Comparison of ENCODE assay signal across 18 cellular contexts in the genomic region with DNA sequence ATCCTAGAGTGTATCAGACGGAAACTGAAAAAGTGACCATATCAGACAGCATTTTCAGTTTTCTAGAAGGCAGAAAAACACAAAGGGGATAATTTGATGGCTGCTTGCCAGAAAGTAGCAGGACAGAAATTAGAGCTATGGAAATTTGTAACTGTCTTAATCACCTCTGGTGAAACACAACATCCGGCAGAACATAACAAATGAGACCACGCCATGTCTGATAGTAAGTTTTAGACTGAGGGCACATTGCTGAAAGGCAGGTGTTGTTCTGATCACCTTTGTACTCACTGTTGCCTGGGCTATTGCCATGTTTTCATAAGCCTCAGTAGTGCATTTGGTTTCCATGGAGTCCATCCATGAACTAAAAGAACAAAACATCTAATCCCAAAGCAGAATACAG.
DNase-seq lines count a peak whose midpoint lies in the region; TF ChIP-seq lines count a peak whose summit lies in the region.
"Had no signal": no experiment of that assay in that cellular context is flagged by ENCODE, and none has a peak within 500 bp of the region (broad histone marks: within the 10 kb centered on the region; RNA-seq: fewer than 3 reads in every experiment).

No MANE protein-coding gene starts in this region.

- DNase-seq in NCI-H1417 (lab: John Stamatoyannopoulos, UW) (peak in 2 of 3 experiments; percentile 28 to 72), NCI-H1417 treated with DMSO at 0.1 percent for 48 hours (lab: John Stamatoyannopoulos, UW) (no peak), NCI-H146 (lab: John Stamatoyannopoulos, UW) (peak; percentile 60), NCI-H748 (lab: John Stamatoyannopoulos, UW; ENCODE audit: unreplicated experiment) (peak; percentile 97), lung microvascular endothelial cell (ENCODE audit: low read depth in 2 of 2) (peak; percentile 31 to 38), SK-N-SH (no peak), DMS53 (lab: John Stamatoyannopoulos, UW) (no peak)
- DNase-seq: Calu3; CD4-positive, alpha-beta memory T cell; DND-41; EL; H7; HFFc6 had no signal

- H3K79me2 ChIP-seq in SK-N-SH (ENCODE audit: insufficient read depth): no peaks in the 10 kb centered on the region

- H3K27me3 ChIP-seq in SK-N-SH (ENCODE audit: insufficient read depth): no peaks in the 10 kb centered on the region
- H3K27me3 ChIP-seq: BLaER1 had no signal

- WGBS in SK-N-SH (ENCODE audit: low lambda C conversion rate): 99% methylated on average over 3 of the region's 3 CpGs

- TF ChIP-seq EP300 in SK-N-SH (IDR thresholded peaks at IDR 0.05; ENCODE audit: borderline replicate concordance in 1 of 2, low read depth in 1 of 2, low read length in 1 of 2): no peak

- H3K36me3 ChIP-seq in SK-N-SH (replicated peaks in 1 of 2; ENCODE audit: control insufficient read depth in 1 of 2, insufficient read depth in 2 of 2, low read length in 1 of 2): no peaks in the 10 kb centered on the region

- H4K20me1 ChIP-seq in SK-N-SH (ENCODE audit: insufficient read depth): no peaks in the 10 kb centered on the region
- H4K20me1 ChIP-seq: BLaER1 had no signal

- H3K4me3 ChIP-seq in SK-N-SH (ENCODE audit: low read depth in 2 of 2, low read length in 1 of 2): no peak overlapping the region
- H3K4me3 ChIP-seq: BLaER1, GM12878, GM23338 had no signal

- no peak for TF ChIP-seq RAD21 in SK-N-SH (IDR thresholded peaks at IDR 0.05; ENCODE audit: low read length)

- POLR2A ChIA-PET in SK-N-SH (lab: Yijun Ruan, JAX): no interaction called here

- H3F3A ChIP-seq in SK-N-SH (replicated peaks; ENCODE audit: insufficient read depth): peaks cover 29% of the 10 kb centered on the region

- H3K27ac ChIP-seq in SK-N-SH (ENCODE audit: low read depth in 2 of 2, low read length in 1 of 2): no peak overlapping the region
- H3K27ac ChIP-seq: 22Rv1, HL-60 had no signal

- H3K9me2 ChIP-seq in SK-N-SH: no peaks in the 10 kb centered on the region

- peaks cover 0 to 13% of the 10 kb centered on the region in 2 experiments; a peak in 2 of 4 replicates for H3K4me1 ChIP-seq in SK-N-SH (ENCODE audit: control insufficient read depth in 1 of 2, insufficient read depth in 2 of 2, low read depth in 1 of 2, low read length in 1 of 2)

- no peak overlapping the region for H3K4me2 ChIP-seq in SK-N-SH
- H3K4me2 ChIP-seq: GM23338 had no signal

- CTCF ChIA-PET in SK-N-SH (lab: Yijun Ruan, JAX): no interaction called here

- H2AFZ ChIP-seq in SK-N-SH (ENCODE audit: low read depth): no peak overlapping the region
- H2AFZ ChIP-seq: GM23338 had no signal

- no peak for TF ChIP-seq CTCF in SK-N-SH (IDR thresholded peaks at IDR 0.05)

- no peaks in the 10 kb centered on the region for H3K9me3 ChIP-seq in SK-N-SH
- H3K9me3 ChIP-seq: BLaER1 had no signal

- no peak overlapping the region for H3K9ac ChIP-seq in SK-N-SH
- H3K9ac ChIP-seq: BLaER1 had no signal

TF ChIP-seq in SK-N-SH, 30 proteins besides CTCF, POLR2A, EP300 and RAD21:
- TF ChIP-seq JUND (IDR thresholded peaks at IDR 0.05): no peak
- TF ChIP-seq FOXJ3 (CRISPR knock-in tag; IDR thresholded peaks at IDR 0.05): no peak
- no peak for TF ChIP-seq RFX5 (IDR thresholded peaks at IDR 0.05; ENCODE audit: low read length)
- TF ChIP-seq MEF2A (IDR thresholded peaks at IDR 0.05; ENCODE audit: borderline replicate concordance, low read depth): no peak
- no peak for TF ChIP-seq SIN3A (IDR thresholded peaks at IDR 0.05; ENCODE audit: borderline replicate concordance, low read depth, low read length)
- no peak for TF ChIP-seq FOXM1 (IDR thresholded peaks at IDR 0.05; ENCODE audit: low read depth)

Comparison
In these comparisons a context has a peak if more than half of its experiments do, and no peak if none do; other contexts are left out.
1. DNase-seq: peak in NCI-H1417 (2 of 3), NCI-H146 (single experiment), NCI-H748 (single experiment) and lung microvascular endothelial cell (2 of 2); none in NCI-H1417 treated with DMSO at 0.1 percent for 48 hours (single experiment), SK-N-SH (single experiment) and DMS53 (single experiment).